ENCODE assay signal across 8 cellular contexts in the genomic region with DNA sequence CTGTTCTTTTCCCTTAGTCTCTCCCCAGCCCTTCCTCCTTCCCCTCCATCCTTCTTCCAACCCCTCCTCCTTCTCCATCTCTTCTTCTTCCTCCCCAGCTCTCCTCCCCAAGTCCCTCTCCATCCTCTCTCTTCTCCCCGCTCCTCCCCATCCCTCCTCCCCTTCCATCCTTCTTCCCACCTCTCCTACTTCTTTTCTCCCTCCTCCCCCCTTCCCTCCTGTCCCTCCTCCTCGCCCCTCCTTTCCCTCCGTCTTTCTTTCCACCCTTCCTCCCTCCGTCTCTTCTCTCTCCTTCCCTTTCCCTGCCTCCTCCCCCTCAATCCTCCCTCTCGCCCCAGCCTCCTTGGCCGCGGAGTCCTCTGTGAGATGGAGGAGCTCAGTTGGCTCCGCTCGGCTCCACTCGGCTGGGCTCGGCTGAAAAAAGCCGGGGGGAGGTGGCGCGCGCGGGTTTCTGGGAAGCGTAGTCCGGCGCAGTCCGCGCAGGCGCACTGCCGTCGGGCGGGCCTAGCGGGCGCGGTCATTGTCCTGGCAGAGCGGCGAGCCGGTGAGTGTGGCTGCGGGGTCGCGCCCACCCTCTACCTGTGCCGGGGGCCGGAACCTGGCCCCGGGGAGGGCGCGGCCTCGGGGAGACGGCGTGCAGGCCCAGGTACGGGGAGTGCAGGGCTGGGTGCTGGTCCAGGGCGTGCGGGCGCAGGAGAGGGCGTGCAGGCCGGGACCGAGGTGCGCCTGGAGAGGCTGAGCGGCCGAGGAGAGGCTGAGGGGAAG. TPM values are rescaled to one million over a fixed set of nuclear protein-coding genes. Genes with fewer than 3 reads are reported as not detected.
DNase-seq lines count a peak whose midpoint lies in the region; ATAC-seq and TF ChIP-seq lines count a peak whose summit lies in the region.

TSS of gene ZNF71 (plus strand) at position 520 of the 765 bp plus-strand sequence. CDS start 6,257 bp downstream, outside the sequence.

- ATAC-seq in GM19455 (IDR thresholded peaks at IDR 0.05; ENCODE audit: unreplicated experiment): peak; percentile 94

- peak within 1 kb of the TSS in 5 of 7 donors; percentile 5 to 84 (median 73) for H3K27ac Mint-ChIP-seq in CD14-positive monocyte

- peak within 1 kb of the TSS; percentile 95 for H3K9ac ChIP-seq in NT2/D1 (ENCODE audit: insufficient read length, low read depth)

- H3K9me3 Mint-ChIP-seq in CD14-positive monocyte: peaks cover 42 to 72% (median 51%) of the 10 kb centered on the region in 7 donors

- DNase-seq in CD14-positive monocyte (ENCODE audit: low spot score) (peak; percentile 73), HPDE6-E6E7 (ENCODE audit: extremely low spot score) (peak; percentile 91), NT2/D1 (ENCODE audit: low read depth, low spot score) (peak; percentile 75), epidermal melanocyte (ENCODE audit: insufficient read length, low spot score) (peak; percentile 98), midbrain (lab: John Stamatoyannopoulos, UW) (peak; percentile 85)
- DNase-seq in activated CD8-positive, alpha-beta memory T cell treated with anti-CD3 and anti-CD28 coated beads, Interleukin-2, amount 50 U/mL, for 48 hours: peak; percentile 94
- DNase-seq in stimulated activated CD8-positive, alpha-beta memory T cell treated with anti-CD3 and anti-CD28 coated beads, Interleukin-15, amount 100 ng/mL, for 4 hours (ENCODE audit: low read depth in 2 of 2): peak; percentile 76

- H3K4me1 ChIP-seq in NT2/D1 (ENCODE audit: insufficient read depth, insufficient read length): peaks cover 3% of the 10 kb centered on the region

- intact Hi-C loops in CD14-positive monocyte (cut with micrococcal nuclease): no loop called here

- peak within 1 kb of the TSS; percentile 93 to 94 for H3K4me3 Mint-ChIP-seq in CD14-positive monocyte

- H3K4me1 Mint-ChIP-seq in CD14-positive monocyte: peaks cover 14% of the 10 kb centered on the region

- H3K4me3 ChIP-seq in NT2/D1 (ENCODE audit: insufficient read length, low read depth): peak within 1 kb of the TSS; percentile 94

- no peaks in the 10 kb centered on the region for H3K27me3 Mint-ChIP-seq in CD14-positive monocyte (ENCODE audit: low read depth in 3 of 3)

- no peaks in the 10 kb centered on the region for H3K27me3 ChIP-seq in NT2/D1 (ENCODE audit: insufficient read depth, insufficient read length)

- H3K9me3 ChIP-seq in NT2/D1 (ENCODE audit: insufficient read depth, low read length): no peaks in the 10 kb centered on the region

- peaks cover 18% of the 10 kb centered on the region for H3K36me3 ChIP-seq in NT2/D1 (ENCODE audit: insufficient read depth, insufficient read length, low read length)

- TF ChIP-seq CTCF in CD14-positive monocyte (IDR thresholded peaks at IDR 0.05): no peak

- H3K36me3 Mint-ChIP-seq in CD14-positive monocyte: peaks cover 10 to 23% of the 10 kb centered on the region in 2 donors

RNA-seq across cellular contexts. Expression of gene ZNF71, which starts in this region (rescaled TPM):
- polyA plus RNA-seq in CD14-positive monocyte: 1 to 10 TPM; 4.0 TPM

Comparison
In these comparisons a context has a peak if more than half of its experiments do, and no peak if none do; other contexts are left out.
1. Peak in every context shown above with its lines: DNase-seq, ATAC-seq and H3K4me3 ChIP-seq.